Comparison of ENCODE assay signal across 29 cellular contexts in the genomic region with DNA sequence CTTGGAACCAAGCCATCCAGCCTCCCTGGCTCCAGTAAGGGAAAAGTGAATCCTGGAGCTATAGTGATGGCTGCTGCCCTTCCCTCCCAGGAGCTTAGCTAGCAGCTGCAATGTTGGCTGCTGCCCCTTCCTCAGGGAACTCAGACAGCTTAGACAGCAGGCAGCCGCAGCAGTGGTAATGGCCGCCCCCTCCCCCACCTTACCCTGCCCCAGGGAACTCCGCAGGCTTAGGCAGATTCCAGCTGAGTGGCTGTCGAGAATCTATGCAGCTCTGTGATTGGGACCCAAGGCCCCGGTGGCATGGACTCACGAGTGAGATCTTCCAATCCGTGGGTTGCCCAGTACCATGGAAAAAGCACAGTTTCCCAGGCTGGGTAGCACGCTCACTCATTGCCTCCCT.
DNase-seq lines count a peak whose midpoint lies in the region; ATAC-seq, FAIRE-seq and TF ChIP-seq lines count a peak whose summit lies in the region.
"Had no signal": no experiment of that assay in that cellular context is flagged by ENCODE, and none has a peak within 500 bp of the region (broad histone marks: within the 10 kb centered on the region; RNA-seq: fewer than 3 reads in every experiment).

No MANE protein-coding gene starts in this region.

- POLR2A ChIA-PET in H1 (lab: Charles Lee; ENCODE audit: partially characterized antibody) = no interaction called here
- POLR2A ChIA-PET in HEK293T (lab: Yijun Ruan, JAX) = no interaction called here

- H4K5ac ChIP-seq in H1 (ENCODE audit: insufficient read length, low read depth, low read length) = no peak overlapping the region

- no peaks in the 10 kb centered on the region for H3K4me1 Mint-ChIP-seq in stimulated activated effector memory CD8-positive, alpha-beta T cell treated with anti-CD3 and anti-CD28 coated beads, Interleukin-12 subunit alpha, Interleukin-12 subunit beta, amount 100 ng/mL, for 72 hours

- H3K79me1 ChIP-seq in H1 (ENCODE audit: low read depth, low read length) = no peaks in the 10 kb centered on the region

- H3K4me3 Mint-ChIP-seq in stimulated activated effector memory CD8-positive, alpha-beta T cell treated with anti-CD3 and anti-CD28 coated beads, Interleukin-12 subunit alpha, Interleukin-12 subunit beta, amount 100 ng/mL, for 72 hours = no peak overlapping the region
- H3K4me3 Mint-ChIP-seq: CD8-positive, alpha-beta T cell had no signal

- no peaks in the 10 kb centered on the region for H3K36me3 ChIP-seq in H1 (ENCODE audit: control insufficient read depth in 2 of 4, insufficient read depth in 4 of 4, low read length in 3 of 4)
- H3K36me3 ChIP-seq in kidney (ENCODE audit: control insufficient read depth in 1 of 2, insufficient read depth in 2 of 2, low read length in 2 of 2) = no peaks in the 10 kb centered on the region
- H3K36me3 ChIP-seq: MG63 had no signal

- no peak for TF ChIP-seq POLR2A in H1 (IDR thresholded peaks at IDR 0.05; ENCODE audit: control extremely low read depth in 1 of 2, low read depth in 2 of 2, low read length in 2 of 2)

- no peak overlapping the region for H2BK120ac ChIP-seq in H1 (replicated peaks; ENCODE audit: low read depth, low read length)

- H3K23me2 ChIP-seq in H1 (ENCODE audit: low read depth, low read length) = no peaks in the 10 kb centered on the region

- H2AK5ac ChIP-seq in H1 (ENCODE audit: low read depth, low read length) = no peak overlapping the region; the same call in 1 of the 2 replicates

- H3K27ac ChIP-seq in H1 (ENCODE audit: low read depth, low read length) (no peak overlapping the region), kidney (ENCODE audit: low read depth in 2 of 2, low read length in 2 of 2) (no peak overlapping the region)
- H3K27ac ChIP-seq: A549, C4-2B, RWPE1, SK-N-MC had no signal

- H2BK15ac ChIP-seq in H1 (ENCODE audit: low read length) = no peak overlapping the region

- H3K36me3 Mint-ChIP-seq in stimulated activated effector memory CD8-positive, alpha-beta T cell treated with anti-CD3 and anti-CD28 coated beads, Interleukin-12 subunit alpha, Interleukin-12 subunit beta, amount 100 ng/mL, for 72 hours = no peaks in the 10 kb centered on the region
- H3K36me3 Mint-ChIP-seq: CD8-positive, alpha-beta T cell had no signal

- H2BK5ac ChIP-seq in H1 (ENCODE audit: low read depth, low read length) = no peak overlapping the region

- TF ChIP-seq RAD21 in H1 (IDR thresholded peaks at IDR 0.05 in 1 of 2, conservative IDR thresholded peaks at IDR 0.05 in 1 of 2; ENCODE audit: low read depth in 2 of 2, low read length in 2 of 2) = no peak

- H3K4me1 ChIP-seq in H1 (replicated peaks in 1 of 4; ENCODE audit: control insufficient read depth in 3 of 4, insufficient read depth in 4 of 4, low read length in 3 of 4) (peaks cover 0 to 3% (median 0%) of the 10 kb centered on the region in 4 experiments; a peak in 1 of 7 replicates), kidney (ENCODE audit: control insufficient read depth in 1 of 2, insufficient read depth in 1 of 2, low read depth in 1 of 2, low read length in 2 of 2) (no peaks in the 10 kb centered on the region)
- H3K4me1 ChIP-seq: A549, Caco-2 had no signal

- no peak overlapping the region for H3K23ac ChIP-seq in H1 (ENCODE audit: insufficient read length)

- no peaks in the 10 kb centered on the region for H4K20me1 ChIP-seq in H1 (replicated peaks in 1 of 2; ENCODE audit: control insufficient read depth in 1 of 2, insufficient read depth in 2 of 2, low read length in 2 of 2)

- H4K8ac ChIP-seq in H1 (ENCODE audit: extremely low read depth, insufficient read depth, low read length) = no peak overlapping the region

- no peak overlapping the region for H3K9ac ChIP-seq in H1 (replicated peaks in 1 of 4; ENCODE audit: extremely low read depth in 1 of 4, low read depth in 3 of 4, low read length in 3 of 4)
- no peak overlapping the region for H3K9ac ChIP-seq in kidney (ENCODE audit: low read length in 2 of 2)

- H2AFZ ChIP-seq in H1 (ENCODE audit: low read length) = peak overlapping the region; percentile 67; the same call in 1 of the 2 replicates

- 90% methylated on average over 6 of the region's 8 CpGs; no CpG with 5 or more reads in 1 of the 2 experiments for WGBS in H1 (ENCODE audit: extremely low coverage in 1 of 2, insufficient coverage in 1 of 2, insufficient read length in 1 of 2, insufficient replicate concordance in 2 of 2, low coverage in 1 of 2, low lambda C conversion rate in 2 of 2, missing lambda C conversion rate in 1 of 2), 2 experiments

- H2BK12ac ChIP-seq in H1 (ENCODE audit: low read depth, low read length) = no peak overlapping the region

- DNase-seq in NCI-H82 (lab: John Stamatoyannopoulos, UW) = peak; percentile 71
- DNase-seq in H1 (ENCODE audit: low read depth in 1 of 2, low spot score in 2 of 2) = no peak
- peak; percentile 46 for DNase-seq in kidney
- DNase-seq in stimulated activated effector memory CD8-positive, alpha-beta T cell treated with anti-CD3 and anti-CD28 coated beads, Interleukin-12 subunit alpha, Interleukin-12 subunit beta, amount 100 ng/mL, for 72 hours (ENCODE audit: low spot score in 2 of 2) = no peak
- DNase-seq in OCI-M1 (lab: John Stamatoyannopoulos, UW) = no peak
- DNase-seq in HEK293T (ENCODE audit: extremely low spot score) = no peak
- DNase-seq: Caco-2; CD8-positive, alpha-beta T cell; DMS 273 treated with DMSO at 0.1 percent for 48 hours; DMS79; EL; IMR-90; KG1; NCI-H1105 treated with DMSO at 0.1 percent for 48 hours; NCI-H146; NCI-H1930; NCI-H2107; NCI-H446; NCI-H526; SHP77 treated with DMSO at 0.1 percent for 48 hours had no signal

- no peak overlapping the region for H3K4me3 ChIP-seq in H1 (ENCODE audit: extremely low read depth in 1 of 4, insufficient read depth in 2 of 4, low read depth in 3 of 4, low read length in 4 of 4)
- no peak overlapping the region for H3K4me3 ChIP-seq in kidney (ENCODE audit: low read length in 2 of 2)
- H3K4me3 ChIP-seq: A549, MG63, SK-N-MC had no signal

- no peak for TF ChIP-seq EP300 in H1 (IDR thresholded peaks at IDR 0.05; ENCODE audit: borderline replicate concordance in 1 of 2, low read depth in 2 of 2, low read length in 2 of 2)

- H4K91ac ChIP-seq in H1 (replicated peaks; ENCODE audit: insufficient read length, low read length) = no peak overlapping the region

- peaks cover 11% of the 10 kb centered on the region for H3K9me3 Mint-ChIP-seq in stimulated activated effector memory CD8-positive, alpha-beta T cell treated with anti-CD3 and anti-CD28 coated beads, Interleukin-12 subunit alpha, Interleukin-12 subunit beta, amount 100 ng/mL, for 72 hours

- H3K56ac ChIP-seq in H1 (replicated peaks; ENCODE audit: insufficient read length, low read depth, low read length) = no peak overlapping the region

- intact Hi-C loops in kidney (cut with DNase I) = no loop called here

- H3K27ac Mint-ChIP-seq in stimulated activated effector memory CD8-positive, alpha-beta T cell treated with anti-CD3 and anti-CD28 coated beads, Interleukin-12 subunit alpha, Interleukin-12 subunit beta, amount 100 ng/mL, for 72 hours = no peak overlapping the region
- H3K27ac Mint-ChIP-seq: CD8-positive, alpha-beta T cell had no signal

- FAIRE-seq in H1 (lab: Jason Lieb, UNC) (no peak), kidney (lab: Jason Lieb, UNC) (no peak)
- FAIRE-seq: A549, GM12892, H54 had no signal

- no peak overlapping the region for H3K18ac ChIP-seq in H1 (ENCODE audit: extremely low read depth, low read length)

- H3K27me3 ChIP-seq in H1 (replicated peaks in 1 of 4; ENCODE audit: control insufficient read depth in 3 of 4, extremely low read depth in 1 of 4, insufficient read depth in 3 of 4, low read length in 3 of 4) = no peaks in the 10 kb centered on the region
- H3K27me3 ChIP-seq: MG63 had no signal

- H3K9me3 ChIP-seq in H1 (ENCODE audit: insufficient read depth in 2 of 2, low read depth in 1 of 2, low read length in 1 of 2) (no peaks in the 10 kb centered on the region), kidney (ENCODE audit: control insufficient read depth in 1 of 2, low read length in 2 of 2) (no peaks in the 10 kb centered on the region)
- H3K9me3 ChIP-seq: A549, Caco-2 had no signal

- ATAC-seq in stimulated activated effector memory CD8-positive, alpha-beta T cell treated with anti-CD3 and anti-CD28 coated beads, Interleukin-12 subunit alpha, Interleukin-12 subunit beta, amount 100 ng/mL, for 72 hours = peak; percentile 13
- no peak for ATAC-seq in GM21529 (IDR thresholded peaks at IDR 0.05; ENCODE audit: unreplicated experiment)
- ATAC-seq: A549; CD8-positive, alpha-beta T cell; Panc1 had no signal

- TF ChIP-seq CTCF in H1 (IDR thresholded peaks at IDR 0.05; ENCODE audit: control extremely low read depth in 1 of 3, insufficient read depth in 1 of 3, low read depth in 1 of 3, low read length in 3 of 3) = no peak
- TF ChIP-seq CTCF in kidney (IDR thresholded peaks at IDR 0.05; ENCODE audit: borderline replicate concordance, extremely low read depth, insufficient read depth) = no peak

- CTCF ChIA-PET in H1 (lab: Charles Lee; ENCODE audit: partially characterized antibody) (interaction anchor here (0.8 kb wide), 1 partner anchor 351 kb away, joined by 3 read pairs; no protein-coding TSS in a partner anchor), HEK293T (lab: Yijun Ruan, JAX) (no interaction called here)

- no peak overlapping the region for H2BK20ac ChIP-seq in H1 (ENCODE audit: low read length)

- H3K4ac ChIP-seq in H1 (replicated peaks; ENCODE audit: insufficient read length, low read depth, low read length) = no peak overlapping the region

- H3K14ac ChIP-seq in H1 (ENCODE audit: insufficient read length) = no peak overlapping the region

- no peak overlapping the region for H3K4me2 ChIP-seq in H1 (ENCODE audit: insufficient read depth in 1 of 2, low read depth in 2 of 2, low read length in 2 of 2)
- H3K4me2 ChIP-seq: A549 had no signal

- H3K79me2 ChIP-seq in H1 (ENCODE audit: control insufficient read depth in 1 of 2, insufficient read depth in 2 of 2, low read length in 2 of 2) = no peaks in the 10 kb centered on the region

TF ChIP-seq in H1, 55 proteins besides CTCF, POLR2A, EP300 and RAD21:
- no peak for TF ChIP-seq SP4 (IDR thresholded peaks at IDR 0.05; ENCODE audit: low read length)
- TF ChIP-seq HDAC6 (IDR thresholded peaks at IDR 0.05; ENCODE audit: low read depth, low read length) = no peak
- 0 out of 2 replicates have a peak, but pooled peaks have one; percentile 31 for TF ChIP-seq YY1 (IDR thresholded peaks at IDR 0.05; ENCODE audit: low read depth, low read length)
TF ChIP-seq in H1: peak in this region for 1.

TF ChIP-seq in HEK293T, 16 proteins besides CTCF, POLR2A, EP300 and RAD21 (continues in another document):
- TF ChIP-seq ELF4 (IDR thresholded peaks at IDR 0.05) (no peak), NFRKB (IDR thresholded peaks at IDR 0.05) (no peak), FOXM1 (IDR thresholded peaks at IDR 0.05; ENCODE audit: borderline replicate concordance) (no peak)
- TF ChIP-seq, protein P1, sequence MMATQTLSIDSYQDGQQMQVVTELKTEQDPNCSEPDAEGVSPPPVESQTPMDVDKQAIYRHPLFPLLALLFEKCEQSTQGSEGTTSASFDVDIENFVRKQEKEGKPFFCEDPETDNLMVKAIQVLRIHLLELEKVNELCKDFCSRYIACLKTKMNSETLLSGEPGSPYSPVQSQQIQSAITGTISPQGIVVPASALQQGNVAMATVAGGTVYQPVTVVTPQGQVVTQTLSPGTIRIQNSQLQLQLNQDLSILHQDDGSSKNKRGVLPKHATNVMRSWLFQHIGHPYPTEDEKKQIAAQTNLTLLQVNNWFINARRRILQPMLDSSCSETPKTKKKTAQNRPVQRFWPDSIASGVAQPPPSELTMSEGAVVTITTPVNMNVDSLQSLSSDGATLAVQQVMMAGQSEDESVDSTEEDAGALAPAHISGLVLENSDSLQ (IDR thresholded peaks at IDR 0.05) = no peak

Comparison
In these comparisons a context has a peak if more than half of its experiments do, and no peak if none do; other contexts are left out.
1. DNase-seq: peak in NCI-H82 (single experiment) and kidney (single experiment); none in H1 (0 of 2), stimulated activated effector memory CD8-positive, alpha-beta T cell treated with anti-CD3 and anti-CD28 coated beads, Interleukin-12 subunit alpha, Interleukin-12 subunit beta, amount 100 ng/mL, for 72 hours (0 of 2), OCI-M1 (single experiment) and HEK293T (single experiment).